In genomic region chr19:4686700-4687099, GRCh38 we compare ENCODE assay signal across 1 cellular context.
TF ChIP-seq lines count a peak whose summit lies in the region.

No MANE protein-coding gene starts in this region.

TF ChIP-seq in GM12878, 131 proteins besides CTCF, POLR2A, EP300 and RAD21:
- TF ChIP-seq FOXK2 (IDR thresholded peaks at IDR 0.05) (no peak), CREB1 (IDR thresholded peaks at IDR 0.05; ENCODE audit: low read depth) (no peak), PAX8 (IDR thresholded peaks at IDR 0.05) (no peak), DPF2 (IDR thresholded peaks at IDR 0.05) (no peak), SKIL (IDR thresholded peaks at IDR 0.05; ENCODE audit: low read depth, poor library complexity, severe bottlenecking) (no peak), SMC3 (IDR thresholded peaks at IDR 0.05; ENCODE audit: borderline replicate concordance, low read length) (no peak), PBX3 (IDR thresholded peaks at IDR 0.05; ENCODE audit: insufficient replicate concordance, low read depth, low read length) (no peak), MYC (IDR thresholded peaks at IDR 0.05; ENCODE audit: insufficient read depth, insufficient read length, insufficient replicate concordance, low read length, severe bottlenecking) (no peak), PAX5 (IDR thresholded peaks at IDR 0.05; ENCODE audit: borderline replicate concordance, low read depth, low read length) (no peak)
